Comparison of ENCODE assay signal across 8 cellular contexts in the genomic region with DNA sequence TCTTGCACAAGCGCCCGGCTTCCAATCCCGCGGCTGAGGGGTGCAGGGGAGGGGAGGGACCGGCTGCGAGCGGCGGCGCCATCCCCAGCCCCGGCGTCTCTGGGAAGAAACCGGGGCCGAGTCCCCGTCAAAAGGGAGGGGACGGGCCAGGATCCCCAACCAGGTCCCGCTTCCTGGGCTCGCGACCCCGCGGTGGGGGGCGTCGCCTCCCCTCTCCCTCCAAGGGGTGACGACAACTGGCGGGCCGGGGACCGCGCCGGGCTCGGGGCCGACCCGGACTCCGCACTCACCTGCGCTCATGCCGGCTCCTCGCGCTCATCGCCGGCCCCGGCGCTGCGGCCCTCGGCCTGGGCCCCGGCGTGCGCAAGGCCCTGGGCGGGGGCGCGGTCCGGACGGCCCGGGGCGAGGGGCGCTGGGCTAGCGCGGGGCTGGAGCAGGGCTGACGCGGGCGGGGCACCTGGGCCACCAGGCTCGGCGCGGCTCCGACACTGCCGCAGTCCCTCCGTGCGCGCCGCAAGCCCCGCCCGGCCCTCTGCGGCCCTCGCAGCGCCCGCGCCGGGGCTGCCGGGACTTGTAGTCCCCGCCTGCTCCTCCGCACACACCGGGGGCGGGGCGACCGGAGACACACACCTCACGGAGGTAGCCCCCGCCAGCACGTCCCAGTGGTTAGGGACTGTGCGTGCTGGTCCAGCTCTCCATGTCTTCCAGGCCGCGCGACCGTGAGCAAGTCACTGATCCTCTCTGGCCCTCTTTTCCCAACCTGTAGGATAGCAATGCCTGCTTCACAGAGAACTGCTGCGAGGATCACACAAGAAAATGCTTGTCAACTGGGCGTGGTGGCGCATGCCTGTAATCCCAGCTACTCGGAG. TPM values are rescaled to one million over a fixed set of nuclear protein-coding genes. Genes with fewer than 3 reads are reported as not detected.
A peak's percentile ranks its signal among the peaks of the same experiment; 100 is the strongest.
DNase-seq lines count a peak whose midpoint lies in the region; ATAC-seq, FAIRE-seq and TF ChIP-seq lines count a peak whose summit lies in the region.

Gene ATP13A2 (minus strand): TSS at position 490 of the 869 bp plus-strand sequence. CDS start 190 bp downstream, at position 300.

- H3K27me3 ChIP-seq in fibroblast of lung (ENCODE audit: control insufficient read depth, insufficient read depth, low read length) = no peaks in the 10 kb centered on the region
- H3K27me3 ChIP-seq in naive thymus-derived CD4-positive, alpha-beta T cell (ENCODE audit: control insufficient read depth in 2 of 2, insufficient read depth in 2 of 2, low read length in 2 of 2) = no peaks in the 10 kb centered on the region

- peak within 1 kb of the TSS; percentile 80 for H2AFZ ChIP-seq in fibroblast of lung (ENCODE audit: low read length)

- H3K4me3 Mint-ChIP-seq in IgD-negative memory B cell = peak within 1 kb of the TSS; percentile 81 to 97 (median 92)
- peak within 1 kb of the TSS; percentile 81 to 91 (median 86) for H3K4me3 Mint-ChIP-seq in naive thymus-derived CD4-positive, alpha-beta T cell
- peak within 1 kb of the TSS; percentile 82 to 83 for H3K4me3 Mint-ChIP-seq in stimulated activated naive B cell treated with anti-CD40 and anti-IgM and Interleukin-4, amounts not matched to agents 10 μg/mL and 1 μg/mL and 100 μg/mL, for 72 hours

- no peaks in the 10 kb centered on the region for H3K9me3 ChIP-seq in fibroblast of lung (ENCODE audit: control insufficient read depth, insufficient read depth, low read depth, low read length)
- no peaks in the 10 kb centered on the region for H3K9me3 ChIP-seq in naive thymus-derived CD4-positive, alpha-beta T cell (ENCODE audit: control insufficient read depth in 2 of 3, low read length in 3 of 3)

- CTCF ChIA-PET in naive thymus-derived CD4-positive, alpha-beta T cell (lab: Charles Lee) = no interaction called here

- no peak for TF ChIP-seq CTCF in fibroblast of lung (conservative IDR thresholded peaks at IDR 0.05 in 1 of 2, IDR thresholded peaks at IDR 0.05 in 1 of 2; ENCODE audit: low read depth in 1 of 2, low read length in 2 of 2)

- peak within 1 kb of the TSS in 2 of 3 donors; percentile 59 to 83 for H3K27ac Mint-ChIP-seq in IgD-negative memory B cell
- peak within 1 kb of the TSS; percentile 23 to 83 (median 75) for H3K27ac Mint-ChIP-seq in naive thymus-derived CD4-positive, alpha-beta T cell
- peak within 1 kb of the TSS; percentile 25 for H3K27ac Mint-ChIP-seq in stimulated activated naive B cell treated with anti-CD40 and anti-IgM and Interleukin-4, amounts not matched to agents 10 μg/mL and 1 μg/mL and 100 μg/mL, for 72 hours

- peak; percentile 96 for DNase-seq in D341Med (ENCODE audit: low spot score)
- DNase-seq in RCC 7860 (ENCODE audit: low spot score) = peak; percentile 50
- peak; percentile 62 to 75 for DNase-seq in activated T-helper 1 cell treated with anti-CD3 and anti-CD28 coated beads, Interleukin-2, amount 50 U/mL, for 16 hours (ENCODE audit: low read depth in 1 of 2, low spot score in 1 of 2)
- peak; percentile 47 to 73 for DNase-seq in fibroblast of lung (ENCODE audit: low read depth in 2 of 2)
- DNase-seq in naive thymus-derived CD4-positive, alpha-beta T cell = peak; percentile 76 to 87 (median 82)
- DNase-seq in stimulated activated naive B cell treated with anti-CD40 and anti-IgM and Interleukin-4, amounts not matched to agents 10 μg/mL and 1 μg/mL and 100 μg/mL, for 72 hours = peak; percentile 79

- no peaks in the 10 kb centered on the region for H3K9me3 Mint-ChIP-seq in IgD-negative memory B cell
- no peaks in the 10 kb centered on the region for H3K9me3 Mint-ChIP-seq in naive thymus-derived CD4-positive, alpha-beta T cell
- no peaks in the 10 kb centered on the region for H3K9me3 Mint-ChIP-seq in stimulated activated naive B cell treated with anti-CD40 and anti-IgM and Interleukin-4, amounts not matched to agents 10 μg/mL and 1 μg/mL and 100 μg/mL, for 72 hours

- no peaks in the 10 kb centered on the region for H3K27me3 Mint-ChIP-seq in IgD-negative memory B cell
- H3K27me3 Mint-ChIP-seq in naive thymus-derived CD4-positive, alpha-beta T cell = peaks cover 0 to 2% (median 0%) of the 10 kb centered on the region in 5 donors
- H3K27me3 Mint-ChIP-seq in stimulated activated naive B cell treated with anti-CD40 and anti-IgM and Interleukin-4, amounts not matched to agents 10 μg/mL and 1 μg/mL and 100 μg/mL, for 72 hours = peaks cover 0 to 4% of the 10 kb centered on the region in 2 donors

- no peaks in the 10 kb centered on the region for H4K20me1 ChIP-seq in fibroblast of lung (ENCODE audit: control insufficient read depth, extremely low read depth, insufficient read depth, low read length)

- H3K27ac ChIP-seq in fibroblast of lung (ENCODE audit: insufficient read depth, low read length) = no peak within 1 kb of the TSS
- peak within 1 kb of the TSS; percentile 72 for H3K27ac ChIP-seq in naive thymus-derived CD4-positive, alpha-beta T cell (ENCODE audit: low read depth, low read length)

- peak within 1 kb of the TSS; percentile 49 to 78 (median 67) for H3K4me3 ChIP-seq in fibroblast of lung (replicated peaks in 1 of 4; ENCODE audit: control extremely low read depth in 1 of 4, insufficient read depth in 1 of 4, low read depth in 3 of 4, low read length in 4 of 4)
- peak within 1 kb of the TSS; percentile 72 for H3K4me3 ChIP-seq in naive thymus-derived CD4-positive, alpha-beta T cell (ENCODE audit: low read length)

- H3K4me1 Mint-ChIP-seq in IgD-negative memory B cell = peaks cover 8 to 21% (median 17%) of the 10 kb centered on the region in 3 donors
- peaks cover 9 to 27% (median 17%) of the 10 kb centered on the region in 7 donors for H3K4me1 Mint-ChIP-seq in naive thymus-derived CD4-positive, alpha-beta T cell
- H3K4me1 Mint-ChIP-seq in stimulated activated naive B cell treated with anti-CD40 and anti-IgM and Interleukin-4, amounts not matched to agents 10 μg/mL and 1 μg/mL and 100 μg/mL, for 72 hours = peaks cover 26 to 30% of the 10 kb centered on the region in 2 donors

- POLR2A ChIA-PET in naive thymus-derived CD4-positive, alpha-beta T cell (lab: Charles Lee) = interaction anchor here (0.6 to 1.9 kb wide), 3 partner anchors 33 to 1411 kb away, joined by 3 to 7 read pairs (median 3); no protein-coding TSS in a partner anchor

- peak; percentile 71 for ATAC-seq in GM21447 (IDR thresholded peaks at IDR 0.05; ENCODE audit: unreplicated experiment)
- ATAC-seq in naive thymus-derived CD4-positive, alpha-beta T cell = peak; percentile 99
- peak; percentile 95 to 98 for ATAC-seq in stimulated activated naive B cell treated with anti-CD40 and anti-IgM and Interleukin-4, amounts not matched to agents 10 μg/mL and 1 μg/mL and 100 μg/mL, for 72 hours (replicated peaks)

- peaks cover 1% of the 10 kb centered on the region for H3K36me3 Mint-ChIP-seq in IgD-negative memory B cell
- peaks cover 0 to 2% (median 0%) of the 10 kb centered on the region in 5 donors for H3K36me3 Mint-ChIP-seq in naive thymus-derived CD4-positive, alpha-beta T cell
- H3K36me3 Mint-ChIP-seq in stimulated activated naive B cell treated with anti-CD40 and anti-IgM and Interleukin-4, amounts not matched to agents 10 μg/mL and 1 μg/mL and 100 μg/mL, for 72 hours = peaks cover 0 to 4% of the 10 kb centered on the region in 2 donors

- H3K9ac ChIP-seq in fibroblast of lung (ENCODE audit: insufficient read depth, low read length) = peak within 1 kb of the TSS; percentile 53

- H3K79me2 ChIP-seq in fibroblast of lung (ENCODE audit: control insufficient read depth, insufficient read depth, low read length) = no peaks in the 10 kb centered on the region

- H3K4me1 ChIP-seq in fibroblast of lung (ENCODE audit: control insufficient read depth, extremely low read depth, insufficient read depth, low read length) = peaks cover 8% of the 10 kb centered on the region
- H3K4me1 ChIP-seq in naive thymus-derived CD4-positive, alpha-beta T cell (ENCODE audit: control insufficient read depth in 2 of 2, insufficient read depth in 2 of 2, low read length in 2 of 2) = peaks cover 15 to 16% of the 10 kb centered on the region in 2 donors

- intact Hi-C loops in naive thymus-derived CD4-positive, alpha-beta T cell (cut with micrococcal nuclease) = loop anchor here (1.0 to 10.0 kb wide), 6 partner anchors 43 to 1484 kb away; partner anchors contain the start of genes SDHB (in 2 of the 2), DNAJC16 (in 1 of the 2) and SZRD1 (in 1 of the 2)

- FAIRE-seq in RCC 7860 (lab: Jason Lieb, UNC) = no peak

- H3K4me2 ChIP-seq in fibroblast of lung (ENCODE audit: extremely low read depth, insufficient read depth, low read length) = peak within 1 kb of the TSS; percentile 96

- H3K36me3 ChIP-seq in fibroblast of lung (ENCODE audit: control insufficient read depth, insufficient read depth, low read length) = no peaks in the 10 kb centered on the region
- H3K36me3 ChIP-seq in naive thymus-derived CD4-positive, alpha-beta T cell (ENCODE audit: control insufficient read depth in 2 of 3, insufficient read depth in 3 of 3, low read length in 3 of 3) = peaks cover 0 to 4% (median 0%) of the 10 kb centered on the region in 3 experiments

RNA-seq across cellular contexts. Expression of gene ATP13A2, which starts in this region (rescaled TPM):
- polyA plus RNA-seq in IgD-negative memory B cell (28.3 TPM), fibroblast of lung (6.5 and 9.2 TPM in 2 replicates)
- total RNA-seq in fibroblast of lung = 7.7 and 10.9 TPM in 2 replicates
- polyA plus RNA-seq in fibroblast of lung (2012) = 16.5 and 20.6 TPM in 2 replicates
- 46.7 and 86.9 TPM in 2 replicates for polyA minus RNA-seq in fibroblast of lung (ENCODE audit: low replicate concordance)
- 10 to 100 TPM; 32.9 to 57.4 (median 42.1) TPM for total RNA-seq in naive thymus-derived CD4-positive, alpha-beta T cell
- 10 to 100 TPM; 25.6 to 59.1 TPM for polyA plus RNA-seq in naive thymus-derived CD4-positive, alpha-beta T cell

Comparison
In these comparisons a context has a peak if more than half of its experiments do, and no peak if none do; other contexts are left out.
1. H3K27ac Mint-ChIP-seq: peak in every context shown above with its lines; median percentile 75 in naive thymus-derived CD4-positive, alpha-beta T cell; 71 in IgD-negative memory B cell; 25 in stimulated activated naive B cell treated with anti-CD40 and anti-IgM and Interleukin-4, amounts not matched to agents 10 μg/mL and 1 μg/mL and 100 μg/mL, for 72 hours.